In genomic region chr2:161237397-161238263, GRCh38 we compare ENCODE assay signal across 1 cellular context.
TF ChIP-seq lines count a peak whose summit lies in the region.

No MANE protein-coding gene starts in this region.

TF ChIP-seq in HEK293, 187 proteins besides CTCF, POLR2A, EP300 and RAD21 (continued from another document):
- TF ChIP-seq ZNF10 (tag by site-specific recombination; IDR thresholded peaks at IDR 0.05) (no peak), ZBTB20 (tag by site-specific recombination; IDR thresholded peaks at IDR 0.05) (peak; percentile 61; the same call in 1 of the 2 replicates), ZBTB1 (tag by site-specific recombination; IDR thresholded peaks at IDR 0.05) (no peak), ZNF501 (tag by site-specific recombination; IDR thresholded peaks at IDR 0.05) (no peak), HOXD13 (CRISPR knock-in tag; IDR thresholded peaks at IDR 0.05; ENCODE audit: borderline replicate concordance) (no peak), REPIN1 (tag by site-specific recombination; IDR thresholded peaks at IDR 0.05; ENCODE audit: low read depth) (no peak), GLIS2 (tag by site-specific recombination; IDR thresholded peaks at IDR 0.05) (peak; percentile 73), ZFHX2 (tag by site-specific recombination; conservative IDR thresholded peaks at IDR 0.05) (peak; percentile 49), ZNF776 (tag by site-specific recombination; IDR thresholded peaks at IDR 0.05; ENCODE audit: borderline replicate concordance) (no peak), MZF1 (tag by site-specific recombination; IDR thresholded peaks at IDR 0.05; ENCODE audit: borderline replicate concordance) (no peak), ZNF416 (tag by site-specific recombination; IDR thresholded peaks at IDR 0.05) (no peak), ZNF169 (tag by site-specific recombination; IDR thresholded peaks at IDR 0.05) (no peak), PATZ1 (tag by site-specific recombination; IDR thresholded peaks at IDR 0.05) (no peak), KLF7 (tag by site-specific recombination; IDR thresholded peaks at IDR 0.05; ENCODE audit: borderline replicate concordance) (no peak), ZBTB8A (tag by site-specific recombination; IDR thresholded peaks at IDR 0.05) (peak; percentile 71), ZNF133 (tag by site-specific recombination; IDR thresholded peaks at IDR 0.05) (no peak), ZNF292 (tag by site-specific recombination; IDR thresholded peaks at IDR 0.05; ENCODE audit: borderline replicate concordance, low read depth) (no peak), ZNF391 (tag by site-specific recombination; IDR thresholded peaks at IDR 0.05; ENCODE audit: borderline replicate concordance, low read depth) (no peak), ZBTB44 (tag by site-specific recombination; IDR thresholded peaks at IDR 0.05) (no peak), ZSCAN30 (tag by site-specific recombination; IDR thresholded peaks at IDR 0.05) (no peak), KLF9 (tag by site-specific recombination; IDR thresholded peaks at IDR 0.05; ENCODE audit: low read depth) (no peak), ZNF514 (tag by site-specific recombination; IDR thresholded peaks at IDR 0.05) (no peak), ZNF132 (tag by site-specific recombination; IDR thresholded peaks at IDR 0.05; ENCODE audit: borderline replicate concordance) (no peak), GFI1B (tag by site-specific recombination; IDR thresholded peaks at IDR 0.05) (no peak), ZNF202 (tag by site-specific recombination; IDR thresholded peaks at IDR 0.05; ENCODE audit: borderline replicate concordance) (no peak), TCF7L2 (IDR thresholded peaks at IDR 0.05; ENCODE audit: borderline replicate concordance, low read depth, low read length) (no peak), ZNF530 (tag by site-specific recombination; IDR thresholded peaks at IDR 0.05; ENCODE audit: low read depth) (no peak)
- TF ChIP-seq, protein P1, sequence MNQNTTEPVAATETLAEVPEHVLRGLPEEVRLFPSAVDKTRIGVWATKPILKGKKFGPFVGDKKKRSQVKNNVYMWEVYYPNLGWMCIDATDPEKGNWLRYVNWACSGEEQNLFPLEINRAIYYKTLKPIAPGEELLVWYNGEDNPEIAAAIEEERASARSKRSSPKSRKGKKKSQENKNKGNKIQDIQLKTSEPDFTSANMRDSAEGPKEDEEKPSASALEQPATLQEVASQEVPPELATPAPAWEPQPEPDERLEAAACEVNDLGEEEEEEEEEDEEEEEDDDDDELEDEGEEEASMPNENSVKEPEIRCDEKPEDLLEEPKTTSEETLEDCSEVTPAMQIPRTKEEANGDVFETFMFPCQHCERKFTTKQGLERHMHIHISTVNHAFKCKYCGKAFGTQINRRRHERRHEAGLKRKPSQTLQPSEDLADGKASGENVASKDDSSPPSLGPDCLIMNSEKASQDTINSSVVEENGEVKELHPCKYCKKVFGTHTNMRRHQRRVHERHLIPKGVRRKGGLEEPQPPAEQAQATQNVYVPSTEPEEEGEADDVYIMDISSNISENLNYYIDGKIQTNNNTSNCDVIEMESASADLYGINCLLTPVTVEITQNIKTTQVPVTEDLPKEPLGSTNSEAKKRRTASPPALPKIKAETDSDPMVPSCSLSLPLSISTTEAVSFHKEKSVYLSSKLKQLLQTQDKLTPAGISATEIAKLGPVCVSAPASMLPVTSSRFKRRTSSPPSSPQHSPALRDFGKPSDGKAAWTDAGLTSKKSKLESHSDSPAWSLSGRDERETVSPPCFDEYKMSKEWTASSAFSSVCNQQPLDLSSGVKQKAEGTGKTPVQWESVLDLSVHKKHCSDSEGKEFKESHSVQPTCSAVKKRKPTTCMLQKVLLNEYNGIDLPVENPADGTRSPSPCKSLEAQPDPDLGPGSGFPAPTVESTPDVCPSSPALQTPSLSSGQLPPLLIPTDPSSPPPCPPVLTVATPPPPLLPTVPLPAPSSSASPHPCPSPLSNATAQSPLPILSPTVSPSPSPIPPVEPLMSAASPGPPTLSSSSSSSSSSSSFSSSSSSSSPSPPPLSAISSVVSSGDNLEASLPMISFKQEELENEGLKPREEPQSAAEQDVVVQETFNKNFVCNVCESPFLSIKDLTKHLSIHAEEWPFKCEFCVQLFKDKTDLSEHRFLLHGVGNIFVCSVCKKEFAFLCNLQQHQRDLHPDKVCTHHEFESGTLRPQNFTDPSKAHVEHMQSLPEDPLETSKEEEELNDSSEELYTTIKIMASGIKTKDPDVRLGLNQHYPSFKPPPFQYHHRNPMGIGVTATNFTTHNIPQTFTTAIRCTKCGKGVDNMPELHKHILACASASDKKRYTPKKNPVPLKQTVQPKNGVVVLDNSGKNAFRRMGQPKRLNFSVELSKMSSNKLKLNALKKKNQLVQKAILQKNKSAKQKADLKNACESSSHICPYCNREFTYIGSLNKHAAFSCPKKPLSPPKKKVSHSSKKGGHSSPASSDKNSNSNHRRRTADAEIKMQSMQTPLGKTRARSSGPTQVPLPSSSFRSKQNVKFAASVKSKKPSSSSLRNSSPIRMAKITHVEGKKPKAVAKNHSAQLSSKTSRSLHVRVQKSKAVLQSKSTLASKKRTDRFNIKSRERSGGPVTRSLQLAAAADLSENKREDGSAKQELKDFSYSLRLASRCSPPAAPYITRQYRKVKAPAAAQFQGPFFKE (tag by site-specific recombination; IDR thresholded peaks at IDR 0.05; ENCODE audit: borderline replicate concordance), result no peak
TF ChIP-seq in HEK293: peak in this region for 17.
